In genomic region chr4:16804581-16804980, GRCh38 we compare ENCODE assay signal across 8 cellular contexts.
"Had no signal": no experiment of that assay in that cellular context is flagged by ENCODE, and none has a peak within 500 bp of the region (broad histone marks: within the 10 kb centered on the region; RNA-seq: fewer than 3 reads in every experiment).

No MANE protein-coding gene starts in this region.

- ATAC-seq: GM12878 had no signal

- DNase-seq: GDM1, GF-D8 had no signal

- FAIRE-seq: G401.6, GM12878, GM12891, GM12892, GM18507, GM19239 had no signal

- H3K4me3 ChIP-seq: GM12878 had no signal
